In the genomic region with DNA sequence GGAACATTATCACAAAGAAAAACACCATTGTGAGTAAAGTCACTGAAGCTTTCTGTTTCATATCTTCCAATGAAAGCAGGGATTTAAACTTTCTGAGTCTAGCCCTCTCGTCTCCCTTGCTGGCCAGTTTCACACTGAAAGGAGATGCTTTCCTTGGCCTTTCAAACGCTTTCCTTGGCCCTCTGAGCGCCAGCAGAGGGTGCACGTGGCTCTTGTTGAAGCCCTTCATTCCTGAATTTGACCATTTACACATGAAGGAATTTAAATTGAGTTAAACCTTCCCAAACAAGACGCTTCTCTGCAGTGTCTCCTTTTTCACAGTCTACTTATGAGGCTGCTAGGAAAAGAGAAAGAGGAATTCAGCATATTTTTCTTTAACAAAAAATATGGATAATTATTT, we compare ENCODE assay signal across 8 cellular contexts. TPM values are rescaled to one million over a fixed set of nuclear protein-coding genes. Genes with fewer than 3 reads are reported as not detected.
DNase-seq lines count a peak whose midpoint lies in the region; ATAC-seq and TF ChIP-seq lines count a peak whose summit lies in the region.

No MANE protein-coding gene starts in this region.

- H3K9me3 Mint-ChIP-seq in activated CD4-positive, alpha-beta T cell treated with anti-CD3 and anti-CD28 coated beads, Interleukin-2, amount 10 ng/mL, durations not matched to agents 7 days and 5 days: no peaks in the 10 kb centered on the region

- intact Hi-C loops in Panc1 (cut with micrococcal nuclease; ENCODE audit: unreplicated experiment): no loop called here

- no peaks in the 10 kb centered on the region for H3K9me3 ChIP-seq in Panc1 (ENCODE audit: control insufficient read depth, insufficient read depth, low read depth, low read length)

- H3K27me3 ChIP-seq in Panc1 (ENCODE audit: control insufficient read depth, insufficient read depth, low read length): peaks cover 7% of the 10 kb centered on the region
- peaks cover 22% of the 10 kb centered on the region for H3K27me3 ChIP-seq in foreskin keratinocyte

- ATAC-seq in Panc1 (peak; percentile 82), foreskin keratinocyte (no peak), GM18502 (IDR thresholded peaks at IDR 0.05; ENCODE audit: poor library complexity, unreplicated experiment) (no peak), GM19452 (IDR thresholded peaks at IDR 0.05; ENCODE audit: unreplicated experiment) (no peak)

- no peaks in the 10 kb centered on the region for H3K36me3 ChIP-seq in Panc1 (ENCODE audit: control insufficient read depth, insufficient read depth, low read length)

- peaks cover 36% of the 10 kb centered on the region for H3K4me1 Mint-ChIP-seq in activated CD4-positive, alpha-beta T cell treated with anti-CD3 and anti-CD28 coated beads, Interleukin-2, amount 10 ng/mL, durations not matched to agents 7 days and 5 days

- peaks cover 13% of the 10 kb centered on the region for H3K27me3 Mint-ChIP-seq in activated CD4-positive, alpha-beta T cell treated with anti-CD3 and anti-CD28 coated beads, Interleukin-2, amount 10 ng/mL, durations not matched to agents 7 days and 5 days

- in situ Hi-C loops in Panc1 (cut with HindIII; ENCODE audit: low pct_unique_long_range_greater_than_20kb, low sequenced_read_pairs): no loop called here

- BruUV-seq in Panc1 (replicated peaks; lab: Mats Ljungman, UMichigan): no TSS peak

- TF ChIP-seq CTCF in Panc1 (IDR thresholded peaks at IDR 0.05) (peak; percentile 78), foreskin keratinocyte (conservative IDR thresholded peaks at IDR 0.05) (peak; percentile 45)

- H3K27ac ChIP-seq in Panc1 (ENCODE audit: low read length) (no peak overlapping the region), foreskin keratinocyte (no peak overlapping the region)

- no peak overlapping the region for H3K4me3 Mint-ChIP-seq in activated CD4-positive, alpha-beta T cell treated with anti-CD3 and anti-CD28 coated beads, Interleukin-2, amount 10 ng/mL, durations not matched to agents 7 days and 5 days

- POLR2A ChIA-PET in activated CD4-positive, alpha-beta T cell treated with anti-CD3 and anti-CD28 coated beads, Interleukin-2, amount 10 ng/mL, durations not matched to agents 7 days and 5 days (lab: Charles Lee): no interaction called here
- POLR2A ChIA-PET in Panc1 (lab: Charles Lee): no interaction called here

- H3K4me1 ChIP-seq in Panc1 (ENCODE audit: control insufficient read depth, insufficient read depth, low read length) (no peaks in the 10 kb centered on the region), foreskin keratinocyte (no peaks in the 10 kb centered on the region)

- CTCF ChIA-PET in activated CD4-positive, alpha-beta T cell treated with anti-CD3 and anti-CD28 coated beads, Interleukin-2, amount 10 ng/mL, durations not matched to agents 7 days and 5 days (lab: Charles Lee): interaction anchor here (1.3 kb wide), 1 partner anchor 81 kb away, joined by 4 read pairs; no protein-coding TSS in a partner anchor
- CTCF ChIA-PET in Panc1 (lab: Charles Lee): no interaction called here

- DNase-seq in activated CD4-positive, alpha-beta T cell treated with anti-CD3 and anti-CD28 coated beads, Interleukin-2, amount 10 ng/mL, durations not matched to agents 7 days and 5 days: no peak
- no peak for DNase-seq in activated CD4-positive, alpha-beta T cell treated with anti-CD3 and anti-CD28 coated beads, Interleukin-2, amount 50 U/mL, for 1 hour
- DNase-seq in Panc1 (ENCODE audit: low read depth, low spot score): no peak
- no peak for DNase-seq in foreskin keratinocyte
- peak; percentile 67 for DNase-seq in stromal cell of bone marrow (ENCODE audit: low read depth)
- no peak for DNase-seq in T-helper 9 cell

- H3K27ac Mint-ChIP-seq in activated CD4-positive, alpha-beta T cell treated with anti-CD3 and anti-CD28 coated beads, Interleukin-2, amount 10 ng/mL, durations not matched to agents 7 days and 5 days: peak overlapping the region; percentile 11

- H3K4me3 ChIP-seq in Panc1 (ENCODE audit: low read depth in 2 of 2, low read length in 2 of 2): no peak overlapping the region

- H3K36me3 Mint-ChIP-seq in activated CD4-positive, alpha-beta T cell treated with anti-CD3 and anti-CD28 coated beads, Interleukin-2, amount 10 ng/mL, durations not matched to agents 7 days and 5 days (ENCODE audit: low read depth): no peaks in the 10 kb centered on the region

RNA-seq across cellular contexts. Expression of a gene that starts 21.5 kb away (rescaled TPM):
- total RNA-seq in activated CD4-positive, alpha-beta T cell treated with anti-CD3 and anti-CD28 coated beads, Interleukin-2, amount 10 ng/mL, durations not matched to agents 7 days and 5 days: not detected
- total RNA-seq in Panc1 (2021; ENCODE audit: unreplicated experiment) (1.7 TPM), foreskin keratinocyte (not detected in 2 replicates)
- 1.2 TPM for polyA plus RNA-seq in Panc1 (2012; ENCODE audit: insufficient read length)
- not detected in 2 replicates for polyA plus RNA-seq in foreskin keratinocyte
